In the genomic region with DNA sequence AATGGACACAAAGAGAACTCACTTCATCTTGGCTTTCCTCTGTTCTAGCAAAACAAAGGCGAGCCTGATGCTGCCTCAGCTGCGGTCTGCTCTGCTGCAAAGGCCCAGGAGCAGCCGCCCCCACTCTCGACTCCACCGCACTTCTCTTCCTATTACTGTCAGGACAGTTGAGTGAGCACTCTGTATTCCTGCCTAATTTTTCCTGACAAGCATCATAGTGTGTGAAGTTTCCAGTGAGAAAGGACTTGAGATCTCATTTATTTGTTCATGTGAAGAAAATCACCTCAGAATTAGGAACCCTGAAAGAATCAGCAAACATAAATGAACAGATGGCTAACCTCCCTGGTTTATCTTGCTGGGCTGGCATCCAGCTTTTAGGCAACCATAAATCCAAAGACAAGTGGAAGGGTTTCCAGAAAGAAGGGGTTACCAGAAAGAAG, we compare ENCODE assay signal across 8 cellular contexts. TPM values are rescaled to one million over a fixed set of nuclear protein-coding genes. Genes with fewer than 3 reads are reported as not detected.
DNase-seq lines count a peak whose midpoint lies in the region; ATAC-seq and TF ChIP-seq lines count a peak whose summit lies in the region.

No MANE protein-coding gene starts in this region.

- DNase-seq in AG04450 (ENCODE audit: low read depth, low spot score), result peak; percentile 32
- DNase-seq in NCI-H128 (lab: John Stamatoyannopoulos, UW; ENCODE audit: unreplicated experiment), result peak; percentile 81
- DNase-seq in UCSD-AML1 (lab: John Stamatoyannopoulos, UW; ENCODE audit: unreplicated experiment), result peak; percentile 55
- peak; percentile 69 for DNase-seq in fibroblast of the aortic adventitia (ENCODE audit: low read depth)
- peak; percentile 63 to 97 (median 76) for DNase-seq in posterior cingulate gyrus
- DNase-seq in T-helper 9 cell, result no peak

- H3K4me3 ChIP-seq in AG04450 (ENCODE audit: low read depth, low read length) (0 out of 2 replicates have a peak overlapping the region, but pooled peaks have one; percentile 8), fibroblast of the aortic adventitia (ENCODE audit: low read depth, low read length) (no peak overlapping the region)

- POLR2A ChIA-PET in AG04450 (lab: Yijun Ruan, JAX), result interaction anchor here (1.2 to 1.6 kb wide), 2 partner anchors 11 to 15 kb away, joined by 3 to 6 read pairs; a partner anchor contains a TSS

- no peaks in the 10 kb centered on the region for H3K9me3 ChIP-seq in AG04450 (ENCODE audit: control insufficient read depth, insufficient read depth, low read length)

- ATAC-seq in GM18867 (IDR thresholded peaks at IDR 0.05; ENCODE audit: unreplicated experiment) (peak; percentile 0), GM19452 (IDR thresholded peaks at IDR 0.05; ENCODE audit: unreplicated experiment) (no peak)

- TF ChIP-seq CTCF in AG04450 (IDR thresholded peaks at IDR 0.05; ENCODE audit: low read depth, low read length) (no peak), fibroblast of the aortic adventitia (IDR thresholded peaks at IDR 0.05; ENCODE audit: insufficient read depth, low read length) (no peak)

- intact Hi-C loops in posterior cingulate gyrus (cut with DNase I), result loop anchor here (2.0 kb wide), 1 partner anchor 15 kb away; a partner anchor contains a TSS

- H3K27ac ChIP-seq in AG04450 (ENCODE audit: low read depth, low read length), result peak overlapping the region; percentile 87

- CTCF ChIA-PET in AG04450 (lab: Charles Lee), result interaction anchor here (3.3 kb wide), 1 partner anchor 18 kb away, joined by 15 read pairs; no protein-coding TSS in a partner anchor

- H3K27me3 ChIP-seq in AG04450 (ENCODE audit: control insufficient read depth, insufficient read depth, low read length), result no peaks in the 10 kb centered on the region

RNA-seq across cellular contexts. Expression of a gene that starts 15.6 kb away (rescaled TPM):
- 152 and 161 TPM in 2 replicates for polyA plus RNA-seq in AG04450 (2011; rRNA removed)
- polyA minus RNA-seq in AG04450 (2011; rRNA and poly(A)+ RNA removed), result 152 and 164 TPM in 2 replicates
- total RNA-seq in fibroblast of the aortic adventitia (ENCODE audit: low replicate concordance), result 114 and 184 TPM in 2 replicates

RNA-seq across cellular contexts. Expression of a gene that starts 49.8 kb away (rescaled TPM):
- polyA plus RNA-seq in AG04450 (2011; rRNA removed), result 33.4 and 54.5 TPM in 2 replicates
- polyA minus RNA-seq in AG04450 (2011; rRNA and poly(A)+ RNA removed), result 54.7 and 79.6 TPM in 2 replicates
- total RNA-seq in fibroblast of the aortic adventitia (ENCODE audit: low replicate concordance), result 28.2 and 64.4 TPM in 2 replicates

RNA-seq across cellular contexts. Expression of a gene that starts 53.5 kb away (rescaled TPM):
- polyA plus RNA-seq in AG04450 (2011; rRNA removed), result 0.06 TPM in 1 of 2 replicates, not detected in the other
- 0.17 TPM in 1 of 2 replicates, not detected in the other for polyA minus RNA-seq in AG04450 (2011; rRNA and poly(A)+ RNA removed)
- 0.18 TPM in 1 of 2 replicates, not detected in the other for total RNA-seq in fibroblast of the aortic adventitia (ENCODE audit: low replicate concordance)
